ENCODE assay signal across 15 cellular contexts in genomic region chr21:45254557-45254930, GRCh38.
"Had no signal": no experiment of that assay in that cellular context is flagged by ENCODE, and none has a peak within 500 bp of the region (broad histone marks: within the 10 kb centered on the region; RNA-seq: fewer than 3 reads in every experiment).

No MANE protein-coding gene starts in this region.

- H3K4me1 ChIP-seq: colonic mucosa had no signal

- H3K4me3 Mint-ChIP-seq: activated CD4-positive, alpha-beta memory T cell treated with anti-CD3 and anti-CD28 coated beads for 36 hours had no signal

- ATAC-seq: left cardiac atrium, upper lobe of right lung had no signal

- H3K9me3 ChIP-seq: colonic mucosa, testis, upper lobe of right lung had no signal

- H3K4me3 ChIP-seq: colonic mucosa, lung, testis, upper lobe of right lung had no signal

- H3K9me3 Mint-ChIP-seq: activated CD4-positive, alpha-beta memory T cell treated with anti-CD3 and anti-CD28 coated beads for 36 hours; activated T-cell treated with anti-CD3 and anti-CD28 coated beads, Interleukin-2, amount 50 U/mL, for 72 hours; naive thymus-derived CD4-positive, alpha-beta T cell; stimulated activated naive CD8-positive, alpha-beta T cell treated with anti-CD3 and anti-CD28 coated beads, Interleukin-15, amount 100 ng/mL, for 72 hours; T-helper 2 cell treated with Interferon-gamma antibody and Interleukin-4, amounts not matched to agents 5 μg/mL and 100 μg/mL, for 36 hours had no signal

- H3K36me3 Mint-ChIP-seq: activated CD4-positive, alpha-beta memory T cell treated with anti-CD3 and anti-CD28 coated beads for 36 hours; naive thymus-derived CD4-positive, alpha-beta T cell had no signal

- DNase-seq: activated CD4-positive, CD25-positive, alpha-beta regulatory T cell treated with anti-CD3 and anti-CD28 coated beads, Interleukin-2, amount 50 U/mL, for 72 hours; activated T-cell treated with anti-CD3 and anti-CD28 coated beads, Interleukin-2, amount 50 U/mL, for 72 hours; colonic mucosa; erythroblast; hypothalamus; left cardiac atrium; naive thymus-derived CD4-positive, alpha-beta T cell; occipital lobe; stimulated activated CD4-positive, alpha-beta T cell treated with anti-CD3 and anti-CD28 coated beads, Interleukin-4, amount 100 ng/mL, for 1 hour; stimulated activated naive CD8-positive, alpha-beta T cell treated with anti-CD3 and anti-CD28 coated beads, Interleukin-15, amount 100 ng/mL, for 72 hours; testis; upper lobe of right lung had no signal

- H3K36me3 ChIP-seq: colonic mucosa, upper lobe of right lung had no signal

- H3K27ac ChIP-seq: colonic mucosa, testis, upper lobe of right lung had no signal

- H3K27me3 ChIP-seq: testis had no signal

- H3K27ac Mint-ChIP-seq: activated CD4-positive, alpha-beta memory T cell treated with anti-CD3 and anti-CD28 coated beads for 36 hours; activated T-cell treated with anti-CD3 and anti-CD28 coated beads, Interleukin-2, amount 50 U/mL, for 72 hours; T-helper 2 cell treated with Interferon-gamma antibody and Interleukin-4, amounts not matched to agents 5 μg/mL and 100 μg/mL, for 36 hours had no signal
